In the genomic region with DNA sequence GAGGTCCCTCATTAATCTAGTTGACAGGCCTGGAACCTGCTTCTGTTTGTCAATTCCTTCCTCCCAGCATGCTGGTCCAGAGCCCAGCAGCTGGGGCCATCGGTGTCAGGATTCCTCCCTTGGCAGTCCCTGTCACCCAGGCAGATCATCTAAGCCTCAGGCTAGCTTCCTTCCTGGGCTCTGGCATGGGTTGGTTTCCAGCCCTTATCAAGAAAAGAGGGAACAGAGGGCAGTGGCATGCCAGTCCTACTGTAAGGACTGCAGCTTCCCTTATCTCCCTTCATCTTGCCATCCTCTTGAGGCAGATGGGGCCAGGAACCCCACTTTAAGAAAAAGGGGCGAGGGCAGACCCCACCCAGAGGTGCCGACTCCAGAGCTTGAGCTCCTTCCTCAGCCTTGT, we compare ENCODE assay signal across 24 cellular contexts. TPM values are rescaled to one million over a fixed set of nuclear protein-coding genes. Genes with fewer than 3 reads are reported as not detected.
DNase-seq lines count a peak whose midpoint lies in the region; ATAC-seq and TF ChIP-seq lines count a peak whose summit lies in the region.
"Had no signal": no experiment of that assay in that cellular context is flagged by ENCODE, and none has a peak within 500 bp of the region (broad histone marks: within the 10 kb centered on the region; RNA-seq: fewer than 3 reads in every experiment).

No MANE protein-coding gene starts in this region.

- H3K36me3 ChIP-seq in SK-N-SH (replicated peaks in 1 of 2; ENCODE audit: control insufficient read depth in 1 of 2, insufficient read depth in 2 of 2, low read length in 1 of 2): no peaks in the 10 kb centered on the region
- H3K36me3 ChIP-seq in tibial artery: no peaks in the 10 kb centered on the region
- no peaks in the 10 kb centered on the region for H3K36me3 ChIP-seq in uterus
- H3K36me3 ChIP-seq: HAP-1, Peyer's patch, SJSA1 had no signal

- no peak overlapping the region for H3K4me2 ChIP-seq in SK-N-SH

- POLR2A ChIA-PET in SK-N-SH (lab: Yijun Ruan, JAX): no interaction called here

- no peak overlapping the region for H3K4me3 ChIP-seq in SK-N-SH (ENCODE audit: low read depth in 2 of 2, low read length in 1 of 2)
- no peak overlapping the region for H3K4me3 ChIP-seq in tibial artery
- H3K4me3 ChIP-seq in uterus: no peak overlapping the region
- H3K4me3 ChIP-seq: GM23248, HAP-1, Peyer's patch, SJSA1 had no signal

- no peaks in the 10 kb centered on the region for H3F3A ChIP-seq in SK-N-SH (replicated peaks; ENCODE audit: insufficient read depth)

- no peak for TF ChIP-seq POLR2A in uterus (IDR thresholded peaks at IDR 0.05)

- H3K9ac ChIP-seq in SK-N-SH: no peak overlapping the region
- H3K9ac ChIP-seq: GM23248 had no signal

- H3K4me1 ChIP-seq in SK-N-SH (ENCODE audit: control insufficient read depth in 1 of 2, insufficient read depth in 2 of 2, low read depth in 1 of 2, low read length in 1 of 2) (peaks cover 0 to 44% of the 10 kb centered on the region in 2 experiments; a peak in 2 of 4 replicates), tibial artery (peaks cover 0 to 19% (median 10%) of the 10 kb centered on the region in 4 donors), uterus (no peaks in the 10 kb centered on the region)
- H3K4me1 ChIP-seq: HAP-1, Peyer's patch, SJSA1 had no signal

- no peak for TF ChIP-seq RAD21 in SK-N-SH (IDR thresholded peaks at IDR 0.05; ENCODE audit: low read length)

- DNase-seq in SK-N-SH: peak; percentile 51
- DNase-seq in ELF-1 (ENCODE audit: low read depth, low spot score): peak; percentile 24
- peak; percentile 51 for DNase-seq in islet precursor cell
- DNase-seq in tibial artery: peak in 1 of 2 donors; percentile 29
- no peak for DNase-seq in uterus
- DNase-seq in AG08396 (ENCODE audit: low spot score): no peak
- no peak for DNase-seq in foreskin melanocyte
- DNase-seq: ACHN, GF-D8, Kasumi-1, NCI-H187, NCI-H446, NCI-H526, Peyer's patch had no signal

- H3K27ac ChIP-seq in SK-N-SH (ENCODE audit: low read depth in 2 of 2, low read length in 1 of 2): no peak overlapping the region
- H3K27ac ChIP-seq in tibial artery: peak overlapping the region; percentile 50 to 73
- H3K27ac ChIP-seq in uterus: no peak overlapping the region
- H3K27ac ChIP-seq: 22Rv1, C4-2B, GM23248, Peyer's patch, SJSA1 had no signal

- TF ChIP-seq EP300 in SK-N-SH (IDR thresholded peaks at IDR 0.05; ENCODE audit: borderline replicate concordance in 1 of 2, low read depth in 1 of 2, low read length in 1 of 2): peak in 1 of 2 experiments; percentile 44; a peak in 1 of 4 replicates

- no peak overlapping the region for H2AFZ ChIP-seq in SK-N-SH (ENCODE audit: low read depth)
- H2AFZ ChIP-seq: GM23248 had no signal

- no peaks in the 10 kb centered on the region for H3K79me2 ChIP-seq in SK-N-SH (ENCODE audit: insufficient read depth)

- H3K27me3 ChIP-seq in SK-N-SH (ENCODE audit: insufficient read depth) (peaks cover 66% of the 10 kb centered on the region), tibial artery (no peaks in the 10 kb centered on the region), uterus (no peaks in the 10 kb centered on the region)
- H3K27me3 ChIP-seq: Peyer's patch had no signal

- CTCF ChIA-PET in SK-N-SH (lab: Yijun Ruan, JAX): interaction anchor here (0.6 to 4.4 kb wide), 10 partner anchors 11 to 76 kb away, joined by 3 to 32 read pairs (median 6); partner anchors contain the start of gene KCNK3

- intact Hi-C loops in tibial artery (cut with DNase I; ENCODE audit: low total_unique reads) (no loop called here), uterus (cut with DNase I; ENCODE audit: low total_unique reads) (no loop called here)

- no peak for ATAC-seq in SK-N-SH treated with all-trans-retinoic acid at 6 μM for 48 hours

- H4K20me1 ChIP-seq in SK-N-SH (ENCODE audit: insufficient read depth): no peaks in the 10 kb centered on the region

- TF ChIP-seq CTCF in SK-N-SH (IDR thresholded peaks at IDR 0.05) (no peak), tibial artery (IDR thresholded peaks at IDR 0.05) (no peak), uterus (IDR thresholded peaks at IDR 0.05) (no peak)

- no peaks in the 10 kb centered on the region for H3K9me3 ChIP-seq in SK-N-SH
- no peaks in the 10 kb centered on the region for H3K9me3 ChIP-seq in tibial artery
- H3K9me3 ChIP-seq in uterus: no peaks in the 10 kb centered on the region
- H3K9me3 ChIP-seq: Peyer's patch, SJSA1 had no signal

- 42% methylated on average over 3 of the region's 3 CpGs for WGBS in SK-N-SH (ENCODE audit: low lambda C conversion rate)

- no peaks in the 10 kb centered on the region for H3K9me2 ChIP-seq in SK-N-SH

TF ChIP-seq in SK-N-SH, 30 proteins besides CTCF, POLR2A, EP300 and RAD21:
- TF ChIP-seq GATA2 (CRISPR knock-in tag; IDR thresholded peaks at IDR 0.05): peak; percentile 78
- peak; percentile 55 for TF ChIP-seq CHD2 (IDR thresholded peaks at IDR 0.05; ENCODE audit: low read length, partially characterized antibody)
- TF ChIP-seq, protein P1, sequence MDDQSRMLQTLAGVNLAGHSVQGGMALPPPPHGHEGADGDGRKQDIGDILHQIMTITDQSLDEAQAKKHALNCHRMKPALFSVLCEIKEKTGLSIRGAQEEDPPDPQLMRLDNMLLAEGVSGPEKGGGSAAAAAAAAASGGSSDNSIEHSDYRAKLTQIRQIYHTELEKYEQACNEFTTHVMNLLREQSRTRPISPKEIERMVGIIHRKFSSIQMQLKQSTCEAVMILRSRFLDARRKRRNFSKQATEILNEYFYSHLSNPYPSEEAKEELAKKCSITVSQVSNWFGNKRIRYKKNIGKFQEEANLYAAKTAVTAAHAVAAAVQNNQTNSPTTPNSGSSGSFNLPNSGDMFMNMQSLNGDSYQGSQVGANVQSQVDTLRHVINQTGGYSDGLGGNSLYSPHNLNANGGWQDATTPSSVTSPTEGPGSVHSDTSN (IDR thresholded peaks at IDR 0.05): no peak

TF ChIP-seq in SK-N-SH treated with all-trans-retinoic acid at 6 μM for 48 hours, 23 proteins besides CTCF, POLR2A, EP300 and RAD21 (continues in another document):
- no peak for TF ChIP-seq ESRRG (CRISPR knock-in tag; IDR thresholded peaks at IDR 0.05)
- no peak for TF ChIP-seq OSR1 (CRISPR knock-in tag; IDR thresholded peaks at IDR 0.05)
- no peak for TF ChIP-seq ARNTL (CRISPR knock-in tag; IDR thresholded peaks at IDR 0.05; ENCODE audit: borderline replicate concordance, low read depth)
- no peak for TF ChIP-seq PPARA (CRISPR knock-in tag; IDR thresholded peaks at IDR 0.05; ENCODE audit: borderline replicate concordance)
- TF ChIP-seq CSDC2 (CRISPR knock-in tag; IDR thresholded peaks at IDR 0.05): no peak
- no peak for TF ChIP-seq TOX (CRISPR knock-in tag; IDR thresholded peaks at IDR 0.05; ENCODE audit: borderline replicate concordance)
- no peak for TF ChIP-seq RARB (CRISPR knock-in tag; IDR thresholded peaks at IDR 0.05)
- TF ChIP-seq, protein P2, sequence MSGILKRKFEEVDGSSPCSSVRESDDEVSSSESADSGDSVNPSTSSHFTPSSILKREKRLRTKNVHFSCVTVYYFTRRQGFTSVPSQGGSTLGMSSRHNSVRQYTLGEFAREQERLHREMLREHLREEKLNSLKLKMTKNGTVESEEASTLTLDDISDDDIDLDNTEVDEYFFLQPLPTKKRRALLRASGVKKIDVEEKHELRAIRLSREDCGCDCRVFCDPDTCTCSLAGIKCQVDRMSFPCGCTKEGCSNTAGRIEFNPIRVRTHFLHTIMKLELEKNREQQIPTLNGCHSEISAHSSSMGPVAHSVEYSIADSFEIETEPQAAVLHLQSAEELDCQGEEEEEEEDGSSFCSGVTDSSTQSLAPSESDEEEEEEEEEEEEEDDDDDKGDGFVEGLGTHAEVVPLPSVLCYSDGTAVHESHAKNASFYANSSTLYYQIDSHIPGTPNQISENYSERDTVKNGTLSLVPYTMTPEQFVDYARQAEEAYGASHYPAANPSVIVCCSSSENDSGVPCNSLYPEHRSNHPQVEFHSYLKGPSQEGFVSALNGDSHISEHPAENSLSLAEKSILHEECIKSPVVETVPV (CRISPR knock-in tag; IDR thresholded peaks at IDR 0.05): no peak
- TF ChIP-seq CREB5 (CRISPR knock-in tag; IDR thresholded peaks at IDR 0.05; ENCODE audit: low read depth): no peak
- no peak for TF ChIP-seq BACH2 (CRISPR knock-in tag; IDR thresholded peaks at IDR 0.05; ENCODE audit: borderline replicate concordance)
- no peak for TF ChIP-seq GLIS3 (CRISPR knock-in tag; IDR thresholded peaks at IDR 0.05)
- TF ChIP-seq PATZ1 (CRISPR knock-in tag; IDR thresholded peaks at IDR 0.05; ENCODE audit: borderline replicate concordance): no peak
- no peak for TF ChIP-seq ZNF8 (CRISPR knock-in tag; IDR thresholded peaks at IDR 0.05)

RNA-seq across cellular contexts. Expression of gene KCNK3, which starts 10.9 kb away (rescaled TPM):
- 0.16 and 0.31 TPM in 2 replicates for polyA plus RNA-seq in SK-N-SH (2012; rRNA removed)
- polyA plus RNA-seq in SK-N-SH (2012; cell fraction: cytosol; rRNA removed): 0.06 and 0.24 TPM in 2 replicates
- 0.04 and 0.27 TPM in 2 replicates for polyA plus RNA-seq in SK-N-SH (2012; cell fraction: nucleus; rRNA removed)
- total RNA-seq in uterus: 1 to 10 TPM in 3 of 4 donors, under 1 TPM in 1; 0.29 to 7.8 (median 4.6) TPM
- total RNA-seq: CD8-positive, alpha-beta memory T cell; GM23248; MCF 10A; OCI-LY7; SJSA1 had no signal
- polyA plus RNA-seq: CD8-positive, alpha-beta memory T cell; GM23248 had no signal

RNA-seq across cellular contexts. Expression of gene CIB4, which starts 40.5 kb away (rescaled TPM):
- not detected in 2 replicates for polyA plus RNA-seq in SK-N-SH (2012; rRNA removed)
- not detected in 2 replicates for polyA plus RNA-seq in SK-N-SH (2012; cell fraction: cytosol; rRNA removed)
- polyA plus RNA-seq in SK-N-SH (2012; cell fraction: nucleus; rRNA removed): not detected in 2 replicates
- under 1 TPM in 1 of 4 donors, not detected in 3; 0.61 TPM for total RNA-seq in uterus
- total RNA-seq: CD8-positive, alpha-beta memory T cell; Daoy; GM23248; MCF 10A; OCI-LY7; Peyer's patch; SJSA1 had no signal
- polyA plus RNA-seq: CD8-positive, alpha-beta memory T cell; GM23248 had no signal

Comparison
In these comparisons a context has a peak if more than half of its experiments do, and no peak if none do; other contexts are left out.
1. DNase-seq: peak in SK-N-SH (single experiment), ELF-1 (single experiment) and islet precursor cell (single experiment); none in uterus (0 of 2), AG08396 (single experiment) and foreskin melanocyte (single experiment).
2. H3K27ac ChIP-seq: peak in tibial artery (2 of 2); none in SK-N-SH (0 of 2) and uterus (0 of 2).